ENCODE assay signal across 11 cellular contexts in genomic region chr20:19986419-19986818, GRCh38. TPM values are rescaled to one million over a fixed set of nuclear protein-coding genes. Genes with fewer than 3 reads are reported as not detected.
DNase-seq lines count a peak whose midpoint lies in the region; ATAC-seq and TF ChIP-seq lines count a peak whose summit lies in the region.
"Had no signal": no experiment of that assay in that cellular context is flagged by ENCODE, and none has a peak within 500 bp of the region (broad histone marks: within the 10 kb centered on the region; RNA-seq: fewer than 3 reads in every experiment).

No MANE protein-coding gene starts in this region.

- ATAC-seq in PC-3 (no peak), GM21528 (IDR thresholded peaks at IDR 0.05; ENCODE audit: low FRiP score, unreplicated experiment) (no peak)

- H3K27me3 Mint-ChIP-seq in activated CD4-positive, alpha-beta memory T cell treated with anti-CD3 and anti-CD28 coated beads for 36 hours: no peaks in the 10 kb centered on the region

- H3K4me2 ChIP-seq in PC-3 (ENCODE audit: low read length): no peak overlapping the region

- H3K9me3 ChIP-seq in PC-3 (ENCODE audit: low read length) (no peaks in the 10 kb centered on the region), muscle layer of duodenum (ENCODE audit: control insufficient read depth in 1 of 2, low read length in 2 of 2) (no peaks in the 10 kb centered on the region)

- peaks cover 94% of the 10 kb centered on the region for H3K79me2 ChIP-seq in ACC112 (ENCODE audit: control insufficient read depth, insufficient read depth, low read length, unreplicated experiment)
- H3K79me2 ChIP-seq in PC-3 (ENCODE audit: low read length): peaks cover 100% of the 10 kb centered on the region

- POLR2A ChIA-PET in PC-3 (lab: Charles Lee; ENCODE audit: unreplicated experiment) (no interaction called here), GM10248 (lab: Yijun Ruan, JAX) (no interaction called here)
- POLR2A ChIA-PET in activated CD4-positive, alpha-beta memory T cell treated with anti-CD3 and anti-CD28 coated beads for 36 hours (lab: Charles Lee): no interaction called here

- H3K27ac ChIP-seq in ACC112 (ENCODE audit: low read depth, low read length) (peak overlapping the region; percentile 82), PC-3 (ENCODE audit: low read length) (0 out of 2 replicates have a peak overlapping the region, but pooled peaks have one; percentile 82), epithelial cell of prostate (peak overlapping the region; percentile 65), muscle layer of duodenum (ENCODE audit: low read length) (peak overlapping the region; percentile 6)
- H3K27ac ChIP-seq: parathyroid adenoma had no signal

- H3K36me3 ChIP-seq in ACC112 (ENCODE audit: insufficient read depth, low read length) (peaks cover 7% of the 10 kb centered on the region; the same call in 1 of the 2 replicates), PC-3 (ENCODE audit: low read depth, low read length) (peaks cover 49% of the 10 kb centered on the region), muscle layer of duodenum (ENCODE audit: control insufficient read depth in 1 of 2, insufficient read depth in 2 of 2, low read length in 2 of 2) (peaks cover 0 to 12% of the 10 kb centered on the region in 2 donors)

- peaks cover 39% of the 10 kb centered on the region for H4K20me1 ChIP-seq in PC-3 (ENCODE audit: low read length)

- H3K4me1 ChIP-seq in ACC112 (ENCODE audit: control insufficient read depth, insufficient read depth, low read length, unreplicated experiment) (peaks cover 50% of the 10 kb centered on the region), PC-3 (ENCODE audit: insufficient read depth, low read length) (peaks cover 34% of the 10 kb centered on the region), muscle layer of duodenum (ENCODE audit: control insufficient read depth in 1 of 2, insufficient read depth in 2 of 2, low read length in 2 of 2) (peaks cover 0 to 41% of the 10 kb centered on the region in 2 donors)
- H3K4me1 ChIP-seq: parathyroid adenoma had no signal

- H3K27me3 ChIP-seq in ACC112 (ENCODE audit: insufficient read depth, low read length) (no peaks in the 10 kb centered on the region), PC-3 (ENCODE audit: low read length) (no peaks in the 10 kb centered on the region), muscle layer of duodenum (ENCODE audit: low read depth, low read length) (no peaks in the 10 kb centered on the region)

- no peak overlapping the region for H3K4me3 Mint-ChIP-seq in activated CD4-positive, alpha-beta memory T cell treated with anti-CD3 and anti-CD28 coated beads for 36 hours
- H3K4me3 Mint-ChIP-seq: activated naive CD8-positive, alpha-beta T cell had no signal

- no peaks in the 10 kb centered on the region for H3K9me2 ChIP-seq in PC-3 (replicated peaks; ENCODE audit: low read length)

- H3K36me3 Mint-ChIP-seq in activated CD4-positive, alpha-beta memory T cell treated with anti-CD3 and anti-CD28 coated beads for 36 hours: no peaks in the 10 kb centered on the region
- H3K36me3 Mint-ChIP-seq: activated naive CD8-positive, alpha-beta T cell had no signal

- H3K27ac Mint-ChIP-seq in activated CD4-positive, alpha-beta memory T cell treated with anti-CD3 and anti-CD28 coated beads for 36 hours: no peak overlapping the region
- H3K27ac Mint-ChIP-seq: activated naive CD8-positive, alpha-beta T cell had no signal

- H3K9ac ChIP-seq in PC-3 (ENCODE audit: low read length): no peak overlapping the region
- H3K9ac ChIP-seq: parathyroid adenoma had no signal

- H3F3A ChIP-seq in PC-3 (ENCODE audit: low read length, unreplicated experiment): no peaks in the 10 kb centered on the region

- TF ChIP-seq CTCF in PC-3 (conservative IDR thresholded peaks at IDR 0.05; ENCODE audit: low read depth, low read length) (no peak), GM10248 (IDR thresholded peaks at IDR 0.05; ENCODE audit: control extremely low read depth, extremely low read depth, low read depth, missing control alignments) (no peak)

- H3K4me1 Mint-ChIP-seq in activated CD4-positive, alpha-beta memory T cell treated with anti-CD3 and anti-CD28 coated beads for 36 hours (ENCODE audit: low read depth): no peaks in the 10 kb centered on the region

- intact Hi-C loops in PC-3 (cut with micrococcal nuclease): no loop called here
- intact Hi-C loops in activated CD4-positive, alpha-beta memory T cell treated with anti-CD3 and anti-CD28 coated beads for 36 hours (cut with micrococcal nuclease): no loop called here

- H3K4me3 ChIP-seq in ACC112 (ENCODE audit: low read depth, low read length) (no peak overlapping the region), PC-3 (ENCODE audit: low read length) (no peak overlapping the region), muscle layer of duodenum (ENCODE audit: low read depth in 1 of 2, low read length in 2 of 2) (no peak overlapping the region)

- DNase-seq in PC-3 (no peak), epithelial cell of prostate (ENCODE audit: low read depth, low spot score) (no peak), NCI-H1417 (lab: John Stamatoyannopoulos, UW) (no peak), GM10248 (ENCODE audit: extremely low spot score) (no peak)
- DNase-seq in activated CD4-positive, alpha-beta memory T cell treated with anti-CD3 and anti-CD28 coated beads for 36 hours: no peak
- DNase-seq: NCI-H510A treated with DMSO at 0.1 percent for 48 hours had no signal

- no peak overlapping the region for H2AFZ ChIP-seq in ACC112 (ENCODE audit: low read length, unreplicated experiment)
- H2AFZ ChIP-seq in PC-3 (ENCODE audit: low read length): no peak overlapping the region
- H2AFZ ChIP-seq: parathyroid adenoma had no signal

- CTCF ChIA-PET in PC-3 (lab: Charles Lee): no interaction called here
- CTCF ChIA-PET in GM10248 (lab: Yijun Ruan, JAX): interaction anchor here (1.0 to 1.2 kb wide), 4 partner anchors 9 to 23 kb away, joined by 3 to 4 read pairs (median 3); no protein-coding TSS in a partner anchor
- CTCF ChIA-PET in activated CD4-positive, alpha-beta memory T cell treated with anti-CD3 and anti-CD28 coated beads for 36 hours (lab: Charles Lee): interaction anchor here (1.4 kb wide), 1 partner anchor 199 kb away, joined by 3 read pairs; no protein-coding TSS in a partner anchor

- BruUV-seq in PC-3 (replicated peaks; lab: Mats Ljungman, UMichigan): no TSS peak

- no peaks in the 10 kb centered on the region for H3K9me3 Mint-ChIP-seq in activated CD4-positive, alpha-beta memory T cell treated with anti-CD3 and anti-CD28 coated beads for 36 hours

RNA-seq across cellular contexts. Expression of gene NAA20, which starts 30.7 kb away (rescaled TPM):
- 107 and 113 TPM in 2 replicates for total RNA-seq in PC-3 (2014; rRNA removed)
- total RNA-seq in activated CD4-positive, alpha-beta memory T cell treated with anti-CD3 and anti-CD28 coated beads for 36 hours: 10 to 100 TPM; 82.6 to 82.9 TPM

Comparison
In these comparisons a context has a peak if more than half of its experiments do, and no peak if none do; other contexts are left out.
1. H3K27ac ChIP-seq: peak in every context shown above with its lines; median percentile 82 in ACC112; 82 in PC-3; 65 in epithelial cell of prostate; 6 in muscle layer of duodenum.